Comparison of ENCODE assay signal across 2 cellular contexts in genomic region chr19:14550201-14550754, GRCh38.
TF ChIP-seq lines count a peak whose summit lies in the region.

No MANE protein-coding gene starts in this region.

TF ChIP-seq in HEK293, 187 proteins besides CTCF, POLR2A, EP300 and RAD21:
- TF ChIP-seq EGR2 (tag by site-specific recombination; IDR thresholded peaks at IDR 0.05; ENCODE audit: low read depth) = 0 out of 2 replicates have a peak, but pooled peaks have one; percentile 12
- peak; percentile 80 for TF ChIP-seq ZIC2 (tag by site-specific recombination; IDR thresholded peaks at IDR 0.05)
- 0 out of 2 replicates have a peak, but pooled peaks have one; percentile 23 for TF ChIP-seq ZBTB44 (tag by site-specific recombination; IDR thresholded peaks at IDR 0.05)
- peak; percentile 52; the same call in 1 of the 2 replicates for TF ChIP-seq ZFHX2 (tag by site-specific recombination; conservative IDR thresholded peaks at IDR 0.05)
- peak; percentile 78 for TF ChIP-seq GLIS1 (tag by site-specific recombination; IDR thresholded peaks at IDR 0.05)
- TF ChIP-seq ZNF544 (tag by site-specific recombination; IDR thresholded peaks at IDR 0.05) = no peak
- no peak for TF ChIP-seq TRIM28 (IDR thresholded peaks at IDR 0.05; ENCODE audit: borderline replicate concordance, low read length)
- TF ChIP-seq YY2 (tag by site-specific recombination; IDR thresholded peaks at IDR 0.05) = no peak

TF ChIP-seq in GM12878, 131 proteins besides CTCF, POLR2A, EP300 and RAD21:
- TF ChIP-seq EGR1 (IDR thresholded peaks at IDR 0.05; ENCODE audit: borderline replicate concordance in 1 of 2, low read depth in 2 of 2, low read length in 2 of 2) (peak in 1 of 2 experiments; percentile 64; a peak in 1 of 3 replicates), BCL3 (IDR thresholded peaks at IDR 0.05; ENCODE audit: borderline replicate concordance, insufficient read depth, low read depth, low read length, poor library complexity, severe bottlenecking) (no peak)
